ENCODE assay signal across 10 cellular contexts in the genomic region with DNA sequence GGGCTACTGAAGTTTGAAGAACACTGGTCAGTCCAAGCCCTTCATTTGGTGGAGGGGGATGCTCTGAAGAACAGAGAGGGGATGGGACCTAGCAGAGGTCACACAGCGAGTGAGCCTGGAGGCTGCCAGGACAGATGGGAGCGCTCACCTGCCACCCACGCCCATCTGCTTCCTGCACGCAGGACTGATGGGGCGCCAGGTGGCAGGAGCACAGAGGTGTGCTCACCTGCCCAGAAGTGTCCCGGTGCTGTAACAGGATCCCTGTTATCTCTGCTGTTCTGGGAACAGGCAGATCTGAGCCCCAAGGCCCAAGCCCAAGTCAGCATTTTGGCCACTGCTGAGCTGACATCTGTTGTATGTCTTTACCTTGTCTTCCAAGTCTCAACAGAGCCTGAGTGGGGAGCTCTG. TPM values are rescaled to one million over a fixed set of nuclear protein-coding genes. Genes with fewer than 3 reads are reported as not detected.
A peak's percentile ranks its signal among the peaks of the same experiment; 100 is the strongest.
DNase-seq lines count a peak whose midpoint lies in the region; ATAC-seq and TF ChIP-seq lines count a peak whose summit lies in the region.
"Had no signal": no experiment of that assay in that cellular context is flagged by ENCODE, and none has a peak within 500 bp of the region (broad histone marks: within the 10 kb centered on the region; RNA-seq: fewer than 3 reads in every experiment).

No MANE protein-coding gene starts in this region.

- H3K27me3 Mint-ChIP-seq in MCF 10A (ENCODE audit: insufficient read depth, unreplicated experiment), result no peaks in the 10 kb centered on the region

- H3K4me1 ChIP-seq in breast epithelium, result no peaks in the 10 kb centered on the region
- peaks cover 45% of the 10 kb centered on the region for H3K4me1 ChIP-seq in RWPE2 (ENCODE audit: insufficient read depth, poor library complexity, severe bottlenecking)
- peaks cover 22 to 35% of the 10 kb centered on the region in 2 donors for H3K4me1 ChIP-seq in left lung
- peaks cover 25% of the 10 kb centered on the region for H3K4me1 ChIP-seq in vagina

- ATAC-seq in RWPE2 (ENCODE audit: low read depth), result peak; percentile 32
- peak; percentile 66 for ATAC-seq in left lung
- no peak for ATAC-seq in HG02938 (IDR thresholded peaks at IDR 0.05; ENCODE audit: unreplicated experiment)
- ATAC-seq in HG03095 (IDR thresholded peaks at IDR 0.05; ENCODE audit: unreplicated experiment), result no peak

- peaks cover 4% of the 10 kb centered on the region for H3K36me3 Mint-ChIP-seq in MCF 10A (ENCODE audit: insufficient read depth, unreplicated experiment)

- H3K9me3 Mint-ChIP-seq in MCF 10A (ENCODE audit: unreplicated experiment), result no peaks in the 10 kb centered on the region

- H3K27ac ChIP-seq in breast epithelium (peak overlapping the region in 1 of 2 donors; percentile 33), RWPE2 (ENCODE audit: poor library complexity, severe bottlenecking) (peak overlapping the region; percentile 91), left lung (peak overlapping the region; percentile 82 to 84), vagina (peak overlapping the region; percentile 62)

- BruUV-seq in MCF 10A (replicated peaks; lab: Mats Ljungman, UMichigan), result no TSS peak

- intact Hi-C loops in MCF 10A (cut with micrococcal nuclease), result no loop called here
- intact Hi-C loops in breast epithelium (cut with DNase I; ENCODE audit: low total_unique reads), result no loop called here
- intact Hi-C loops in left lung (cut with DNase I), result no loop called here
- intact Hi-C loops in vagina (cut with DNase I), result no loop called here

- peak overlapping the region; percentile 88 for H3K27ac Mint-ChIP-seq in MCF 10A (ENCODE audit: low read depth, unreplicated experiment)

- H3K4me3 ChIP-seq in breast epithelium, result no peak overlapping the region
- no peak overlapping the region for H3K4me3 ChIP-seq in RWPE2 (ENCODE audit: severe bottlenecking)
- H3K4me3 ChIP-seq in left lung, result no peak overlapping the region
- H3K4me3 ChIP-seq in vagina, result no peak overlapping the region

- no peak overlapping the region for H3K4me3 Mint-ChIP-seq in MCF 10A (ENCODE audit: unreplicated experiment)

- no peak for TF ChIP-seq POLR2A in breast epithelium (IDR thresholded peaks at IDR 0.05)
- TF ChIP-seq POLR2A in vagina (IDR thresholded peaks at IDR 0.05), result no peak

- POLR2A ChIA-PET in MCF 10A (lab: Yijun Ruan, JAX), result interaction anchor here (0.7 to 1.3 kb wide), 5 partner anchors 14 to 334 kb away, joined by 3 to 5 read pairs (median 3); no protein-coding TSS in a partner anchor

- no peaks in the 10 kb centered on the region for H3K36me3 ChIP-seq in breast epithelium
- H3K36me3 ChIP-seq in RWPE2 (ENCODE audit: low read depth), result no peaks in the 10 kb centered on the region
- no peaks in the 10 kb centered on the region for H3K36me3 ChIP-seq in left lung
- H3K36me3 ChIP-seq in vagina, result no peaks in the 10 kb centered on the region

- CTCF ChIA-PET in MCF 10A (lab: Yijun Ruan, JAX), result interaction anchor here (0.6 to 1.8 kb wide), 8 partner anchors 15 to 139 kb away, joined by 3 to 7 read pairs (median 4); no protein-coding TSS in a partner anchor

- no peak for TF ChIP-seq CTCF in MCF 10A (IDR thresholded peaks at IDR 0.05; ENCODE audit: unreplicated experiment)
- no peak for TF ChIP-seq CTCF in breast epithelium (IDR thresholded peaks at IDR 0.05)
- peak; percentile 26 for TF ChIP-seq CTCF in RWPE2 (IDR thresholded peaks at IDR 0.05; ENCODE audit: poor library complexity, severe bottlenecking)
- TF ChIP-seq CTCF in left lung (IDR thresholded peaks at IDR 0.05), result no peak
- no peak for TF ChIP-seq CTCF in vagina (IDR thresholded peaks at IDR 0.05)

- peak; percentile 50 for DNase-seq in MCF 10A (ENCODE audit: unreplicated experiment)
- DNase-seq in breast epithelium (ENCODE audit: low spot score in 2 of 2), result no peak
- no peak for DNase-seq in RWPE2 (ENCODE audit: low spot score)
- DNase-seq in left lung, result peak in 1 of 2 donors; percentile 53
- DNase-seq in vagina (ENCODE audit: extremely low spot score in 2 of 2), result no peak
- no peak for DNase-seq in activated CD4-positive, alpha-beta T cell treated with anti-CD3 and anti-CD28 coated beads for 48 hours
- DNase-seq: left ventricle myocardium superior, MM.1S had no signal

- H3K27me3 ChIP-seq in breast epithelium, result no peaks in the 10 kb centered on the region
- H3K27me3 ChIP-seq in RWPE2 (ENCODE audit: insufficient read depth, poor library complexity, severe bottlenecking), result no peaks in the 10 kb centered on the region
- H3K27me3 ChIP-seq in left lung, result peaks cover 0 to 9% of the 10 kb centered on the region in 2 donors
- H3K27me3 ChIP-seq in vagina, result no peaks in the 10 kb centered on the region

- no peaks in the 10 kb centered on the region for H3K9me3 ChIP-seq in breast epithelium
- H3K9me3 ChIP-seq in RWPE2 (ENCODE audit: severe bottlenecking), result no peaks in the 10 kb centered on the region
- no peaks in the 10 kb centered on the region for H3K9me3 ChIP-seq in left lung
- H3K9me3 ChIP-seq in vagina, result no peaks in the 10 kb centered on the region

- H3K4me1 Mint-ChIP-seq in MCF 10A (ENCODE audit: insufficient read depth, unreplicated experiment), result peaks cover 21% of the 10 kb centered on the region

RNA-seq across cellular contexts. Expression of gene EPHB2, which starts 40.5 kb away (rescaled TPM):
- 0.22 and 0.79 TPM in 2 replicates for total RNA-seq in MCF 10A (2022)
- 1 to 10 TPM; 1.3 to 4.6 (median 1.5) TPM for total RNA-seq in breast epithelium
- 10 to 100 TPM; 11.3 to 15.9 TPM for total RNA-seq in left lung
- total RNA-seq in vagina, result 3.9 TPM

Comparison
In these comparisons a context has a peak if more than half of its experiments do, and no peak if none do; other contexts are left out.
1. ATAC-seq: peak in RWPE2 (single experiment) and left lung (single experiment); none in HG02938 (single experiment) and HG03095 (single experiment).